ENCODE assay signal across 19 cellular contexts in genomic region chr22:48691431-48691851, GRCh38.
A peak's percentile ranks its signal among the peaks of the same experiment; 100 is the strongest.
DNase-seq lines count a peak whose midpoint lies in the region; ATAC-seq, FAIRE-seq and TF ChIP-seq lines count a peak whose summit lies in the region.
"Had no signal": no experiment of that assay in that cellular context is flagged by ENCODE, and none has a peak within 500 bp of the region (broad histone marks: within the 10 kb centered on the region; RNA-seq: fewer than 3 reads in every experiment).

No MANE protein-coding gene starts in this region.

- H3K4me3 ChIP-seq in right cardiac atrium (ENCODE audit: low read length) (no peak overlapping the region), left ventricle myocardium inferior (no peak overlapping the region), kidney (ENCODE audit: low read length in 2 of 2) (no peak overlapping the region), neuronal stem cell (ENCODE audit: low read length in 2 of 2) (peak overlapping the region in 1 of 2 donors; percentile 39)
- H3K4me3 ChIP-seq: GM23248, HAP-1 had no signal

- peak overlapping the region; percentile 27 for H3K18ac ChIP-seq in neuronal stem cell (ENCODE audit: low read length)

- intact Hi-C loops in right cardiac atrium (cut with DNase I) (no loop called here), left ventricle myocardium inferior (cut with micrococcal nuclease) (no loop called here), kidney (cut with DNase I) (no loop called here)

- TF ChIP-seq CTCF in left ventricle myocardium inferior (IDR thresholded peaks at IDR 0.05; ENCODE audit: borderline replicate concordance): no peak
- TF ChIP-seq CTCF in kidney (IDR thresholded peaks at IDR 0.05; ENCODE audit: borderline replicate concordance, extremely low read depth, insufficient read depth): no peak

- H3K23ac ChIP-seq in neuronal stem cell (ENCODE audit: low read depth, low read length, poor library complexity): peak overlapping the region; percentile 32

- H3K27ac ChIP-seq in right cardiac atrium (ENCODE audit: low read length) (no peak overlapping the region), left ventricle myocardium inferior (replicated peaks) (no peak overlapping the region), kidney (ENCODE audit: low read depth in 2 of 2, low read length in 2 of 2) (no peak overlapping the region), neuronal stem cell (replicated peaks; ENCODE audit: low read length) (no peak overlapping the region)
- H3K27ac ChIP-seq: C4-2B, GM23248 had no signal

- no peak overlapping the region for H2AFZ ChIP-seq in neuronal stem cell (ENCODE audit: low read length)
- H2AFZ ChIP-seq: GM23248 had no signal

- no peak overlapping the region for H3K4ac ChIP-seq in neuronal stem cell (ENCODE audit: low read length)

- 90% methylated on average over 21 of the region's 21 CpGs for WGBS in right cardiac atrium
- no CpG with 5 or more reads among the region's 21 CpGs for WGBS in neuronal stem cell (ENCODE audit: extremely low coverage in 2 of 2, insufficient read length in 2 of 2, insufficient replicate concordance in 1 of 2), 2 donors

- H4K8ac ChIP-seq in neuronal stem cell (ENCODE audit: low read depth, low read length): no peak overlapping the region

- no peaks in the 10 kb centered on the region for H3K9me3 ChIP-seq in right cardiac atrium (ENCODE audit: control insufficient read depth, low read length)
- no peaks in the 10 kb centered on the region for H3K9me3 ChIP-seq in left ventricle myocardium inferior (replicated peaks)
- H3K9me3 ChIP-seq in kidney (ENCODE audit: control insufficient read depth in 1 of 2, low read length in 2 of 2): no peaks in the 10 kb centered on the region
- peaks cover 0 to 2% of the 10 kb centered on the region in 2 donors for H3K9me3 ChIP-seq in neuronal stem cell (replicated peaks in 1 of 2; ENCODE audit: control insufficient read depth in 2 of 2, insufficient read depth in 1 of 2, low read depth in 1 of 2, low read length in 2 of 2)
- H3K9me3 ChIP-seq: Caco-2, HAP-1 had no signal

- no peaks in the 10 kb centered on the region for H3K36me3 ChIP-seq in left ventricle myocardium inferior
- H3K36me3 ChIP-seq in kidney (ENCODE audit: control insufficient read depth in 1 of 2, insufficient read depth in 2 of 2, low read length in 2 of 2): no peaks in the 10 kb centered on the region
- H3K36me3 ChIP-seq in neuronal stem cell (replicated peaks in 1 of 2; ENCODE audit: control insufficient read depth in 2 of 2, insufficient read depth in 2 of 2, low read length in 2 of 2): no peaks in the 10 kb centered on the region
- H3K36me3 ChIP-seq: BE2C, HAP-1 had no signal

- no peak overlapping the region for H2BK15ac ChIP-seq in neuronal stem cell (ENCODE audit: low read length)

- ATAC-seq in right cardiac atrium: no peak
- no peak for ATAC-seq in GM19395 (IDR thresholded peaks at IDR 0.05; ENCODE audit: unreplicated experiment)

- no peak overlapping the region for H3K4me2 ChIP-seq in neuronal stem cell (ENCODE audit: insufficient read depth, low read length, poor library complexity, severe bottlenecking)

- no peak for FAIRE-seq in kidney (lab: Jason Lieb, UNC)
- FAIRE-seq: A204.1, D721Med, G401.6, GM12891, GM19239, HTR-8/SVneo had no signal

- peaks cover 4% of the 10 kb centered on the region for H3K79me1 ChIP-seq in neuronal stem cell (ENCODE audit: low read depth, low read length)

- H2BK120ac ChIP-seq in neuronal stem cell (ENCODE audit: low read depth, low read length): no peak overlapping the region

- H2AK5ac ChIP-seq in neuronal stem cell (ENCODE audit: low read depth, low read length): no peak overlapping the region

- DNase-seq in right cardiac atrium (peak in 2 of 3 donors; percentile 18 to 29), left ventricle myocardium inferior (no peak), kidney (peak; percentile 29), neuronal stem cell (ENCODE audit: low spot score) (no peak), T-helper 2 cell (no peak)
- DNase-seq: ACHN; BE2C; Caco-2; CD4-positive, alpha-beta T cell; GM23248 had no signal

- H3K9ac ChIP-seq in kidney (ENCODE audit: low read length in 2 of 2): no peak overlapping the region
- no peak overlapping the region for H3K9ac ChIP-seq in neuronal stem cell (ENCODE audit: low read depth, low read length, poor library complexity)
- H3K9ac ChIP-seq: GM23248 had no signal

- no peak overlapping the region for H2BK5ac ChIP-seq in neuronal stem cell (ENCODE audit: low read length)

- H4K91ac ChIP-seq in neuronal stem cell (ENCODE audit: low read depth, low read length, poor library complexity): no peak overlapping the region

- H3K14ac ChIP-seq in neuronal stem cell (ENCODE audit: low read length): no peak overlapping the region

- H3K4me1 ChIP-seq in right cardiac atrium (ENCODE audit: control insufficient read depth, insufficient read depth, low read length) (no peaks in the 10 kb centered on the region), left ventricle myocardium inferior (no peaks in the 10 kb centered on the region), kidney (ENCODE audit: control insufficient read depth in 1 of 2, insufficient read depth in 1 of 2, low read depth in 1 of 2, low read length in 2 of 2) (no peaks in the 10 kb centered on the region), neuronal stem cell (ENCODE audit: control insufficient read depth in 2 of 2, insufficient read depth in 1 of 2, low read depth in 1 of 2, low read length in 2 of 2) (no peaks in the 10 kb centered on the region)
- H3K4me1 ChIP-seq: BE2C, Caco-2, HAP-1 had no signal

- no peaks in the 10 kb centered on the region for H3K27me3 ChIP-seq in right cardiac atrium (ENCODE audit: control insufficient read depth, insufficient read depth)
- H3K27me3 ChIP-seq in left ventricle myocardium inferior (ENCODE audit: low read depth): peaks cover 36% of the 10 kb centered on the region
- H3K27me3 ChIP-seq in neuronal stem cell (ENCODE audit: control insufficient read depth in 3 of 3, insufficient read depth in 3 of 3, low read depth in 1 of 3, low read length in 3 of 3): no peaks in the 10 kb centered on the region
- H3K27me3 ChIP-seq: BE2C had no signal

- H2BK12ac ChIP-seq in neuronal stem cell (ENCODE audit: low read length): no peak overlapping the region

Comparison
In these comparisons a context has a peak if more than half of its experiments do, and no peak if none do; other contexts are left out.
1. DNase-seq: peak in right cardiac atrium (2 of 3) and kidney (single experiment); none in left ventricle myocardium inferior (single experiment), neuronal stem cell (single experiment) and T-helper 2 cell (0 of 5).